In genomic region chr20:1809121-1809520, GRCh38 we compare ENCODE assay signal across 2 cellular contexts.
TF ChIP-seq lines count a peak whose summit lies in the region.

No MANE protein-coding gene starts in this region.

TF ChIP-seq in H1, 55 proteins besides CTCF, POLR2A, EP300 and RAD21 (continued from another document):
- TF ChIP-seq EGR1 (IDR thresholded peaks at IDR 0.05; ENCODE audit: borderline replicate concordance, low read depth, low read length) = no peak
- TF ChIP-seq CHD1 (IDR thresholded peaks at IDR 0.05; ENCODE audit: low read depth, low read length) = no peak
- TF ChIP-seq GTF2F1 (IDR thresholded peaks at IDR 0.05; ENCODE audit: borderline replicate concordance, low read depth, low read length) = no peak
- TF ChIP-seq GABPA (IDR thresholded peaks at IDR 0.05; ENCODE audit: borderline replicate concordance, insufficient read depth, low read length) = no peak
- no peak for TF ChIP-seq SP2 (IDR thresholded peaks at IDR 0.05; ENCODE audit: low read length)
- TF ChIP-seq YY1 (IDR thresholded peaks at IDR 0.05; ENCODE audit: low read depth, low read length) = no peak
- TF ChIP-seq E2F6 (IDR thresholded peaks at IDR 0.05) = no peak
- no peak for TF ChIP-seq ASH2L (IDR thresholded peaks at IDR 0.05; ENCODE audit: low read length)
- no peak for TF ChIP-seq KDM1A (IDR thresholded peaks at IDR 0.05; ENCODE audit: borderline replicate concordance, low read length)
- no peak for TF ChIP-seq CTBP2 (IDR thresholded peaks at IDR 0.05; ENCODE audit: borderline replicate concordance, insufficient read depth, insufficient read length, low read length)

TF ChIP-seq in GM23338, 12 proteins besides CTCF, POLR2A, EP300 and RAD21:
- no peak for TF ChIP-seq ETS1 (IDR thresholded peaks at IDR 0.05)
- TF ChIP-seq EZH2phosphoT487 (IDR thresholded peaks at IDR 0.05; ENCODE audit: unreplicated experiment) = no peak
- TF ChIP-seq ZNF462 (CRISPR knock-in tag; IDR thresholded peaks at IDR 0.05) = no peak
- no peak for TF ChIP-seq POLR2AphosphoS5 (IDR thresholded peaks at IDR 0.05; ENCODE audit: low read depth)
- no peak for TF ChIP-seq JUNB (IDR thresholded peaks at IDR 0.05; ENCODE audit: unreplicated experiment)
- TF ChIP-seq CREB1 (CRISPR knock-in tag; IDR thresholded peaks at IDR 0.05; ENCODE audit: low read depth) = no peak
- TF ChIP-seq, protein P1, sequence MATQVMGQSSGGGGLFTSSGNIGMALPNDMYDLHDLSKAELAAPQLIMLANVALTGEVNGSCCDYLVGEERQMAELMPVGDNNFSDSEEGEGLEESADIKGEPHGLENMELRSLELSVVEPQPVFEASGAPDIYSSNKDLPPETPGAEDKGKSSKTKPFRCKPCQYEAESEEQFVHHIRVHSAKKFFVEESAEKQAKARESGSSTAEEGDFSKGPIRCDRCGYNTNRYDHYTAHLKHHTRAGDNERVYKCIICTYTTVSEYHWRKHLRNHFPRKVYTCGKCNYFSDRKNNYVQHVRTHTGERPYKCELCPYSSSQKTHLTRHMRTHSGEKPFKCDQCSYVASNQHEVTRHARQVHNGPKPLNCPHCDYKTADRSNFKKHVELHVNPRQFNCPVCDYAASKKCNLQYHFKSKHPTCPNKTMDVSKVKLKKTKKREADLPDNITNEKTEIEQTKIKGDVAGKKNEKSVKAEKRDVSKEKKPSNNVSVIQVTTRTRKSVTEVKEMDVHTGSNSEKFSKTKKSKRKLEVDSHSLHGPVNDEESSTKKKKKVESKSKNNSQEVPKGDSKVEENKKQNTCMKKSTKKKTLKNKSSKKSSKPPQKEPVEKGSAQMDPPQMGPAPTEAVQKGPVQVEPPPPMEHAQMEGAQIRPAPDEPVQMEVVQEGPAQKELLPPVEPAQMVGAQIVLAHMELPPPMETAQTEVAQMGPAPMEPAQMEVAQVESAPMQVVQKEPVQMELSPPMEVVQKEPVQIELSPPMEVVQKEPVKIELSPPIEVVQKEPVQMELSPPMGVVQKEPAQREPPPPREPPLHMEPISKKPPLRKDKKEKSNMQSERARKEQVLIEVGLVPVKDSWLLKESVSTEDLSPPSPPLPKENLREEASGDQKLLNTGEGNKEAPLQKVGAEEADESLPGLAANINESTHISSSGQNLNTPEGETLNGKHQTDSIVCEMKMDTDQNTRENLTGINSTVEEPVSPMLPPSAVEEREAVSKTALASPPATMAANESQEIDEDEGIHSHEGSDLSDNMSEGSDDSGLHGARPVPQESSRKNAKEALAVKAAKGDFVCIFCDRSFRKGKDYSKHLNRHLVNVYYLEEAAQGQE (IDR thresholded peaks at IDR 0.05; ENCODE audit: unreplicated experiment) = no peak
- no peak for TF ChIP-seq STAT1 (IDR thresholded peaks at IDR 0.05; ENCODE audit: unreplicated experiment)
- TF ChIP-seq NANOG (IDR thresholded peaks at IDR 0.05; ENCODE audit: borderline replicate concordance) = no peak
- no peak for TF ChIP-seq EZH2 (IDR thresholded peaks at IDR 0.05; ENCODE audit: low read depth, unreplicated experiment)
